In the genomic region with DNA sequence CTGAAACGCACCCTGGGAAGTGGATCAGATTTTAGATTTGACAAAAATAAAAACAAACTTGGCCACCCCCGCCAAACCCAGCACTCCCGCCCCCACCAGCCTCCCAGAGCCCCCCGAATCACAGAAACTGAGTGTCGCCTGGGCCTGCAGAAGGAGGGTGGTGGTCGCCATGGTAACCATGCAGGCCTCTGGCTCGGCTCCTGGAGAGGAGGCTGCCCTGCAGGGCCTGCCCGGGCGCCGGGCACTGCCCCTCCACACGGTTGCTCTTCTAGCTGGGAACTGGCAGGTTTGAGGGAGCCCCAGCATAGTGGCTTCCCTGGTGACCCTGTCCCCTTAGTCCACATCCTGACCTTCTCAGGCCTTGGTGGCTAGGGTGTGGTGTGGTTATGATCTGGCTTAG, we compare ENCODE assay signal across 21 cellular contexts. TPM values are rescaled to one million over a fixed set of nuclear protein-coding genes. Genes with fewer than 3 reads are reported as not detected.
"Had no signal": no experiment of that assay in that cellular context is flagged by ENCODE, and none has a peak within 500 bp of the region (broad histone marks: within the 10 kb centered on the region; RNA-seq: fewer than 3 reads in every experiment).

No MANE protein-coding gene starts in this region.

- H3K27me3 Mint-ChIP-seq: activated CD4-positive, alpha-beta T cell treated with anti-CD3 and anti-CD28 coated beads for 36 hours; activated naive CD8-positive, alpha-beta T cell had no signal

- H3K9me3 ChIP-seq: body of pancreas, left ventricle myocardium inferior, ovary, stomach had no signal

- H3K36me3 ChIP-seq: left ventricle myocardium inferior, ovary, stomach had no signal

- H3K36me3 Mint-ChIP-seq: activated CD8-positive, alpha-beta memory T cell treated with anti-CD3 and anti-CD28 coated beads, Interleukin-2, amount 10 ng/mL, durations not matched to agents 7 days and 5 days; activated naive CD8-positive, alpha-beta T cell had no signal

- H3K27ac Mint-ChIP-seq: activated CD4-positive, alpha-beta T cell treated with anti-CD3 and anti-CD28 coated beads for 36 hours; activated CD8-positive, alpha-beta memory T cell treated with anti-CD3 and anti-CD28 coated beads, Interleukin-2, amount 10 ng/mL, durations not matched to agents 7 days and 5 days; activated naive CD8-positive, alpha-beta T cell had no signal

- H3K27me3 ChIP-seq: body of pancreas, ovary had no signal

- H3K4me3 ChIP-seq: body of pancreas, coronary artery, left ventricle myocardium inferior, ovary, smooth muscle cell, stomach had no signal

- ATAC-seq: activated CD4-positive, alpha-beta T cell treated with anti-CD3 and anti-CD28 coated beads for 36 hours; activated CD8-positive, alpha-beta memory T cell treated with anti-CD3 and anti-CD28 coated beads, Interleukin-2, amount 10 ng/mL, durations not matched to agents 7 days and 5 days; body of pancreas; sciatic nerve had no signal

- H3K4me2 ChIP-seq: smooth muscle cell had no signal

- DNase-seq: activated CD4-positive, alpha-beta T cell treated with anti-CD3 and anti-CD28 coated beads for 36 hours; activated CD4-positive, alpha-beta T cell treated with anti-CD3 and anti-CD28 coated beads, Interleukin-2, amount 50 U/mL, for 48 hours; activated CD8-positive, alpha-beta memory T cell treated with anti-CD3 and anti-CD28 coated beads, Interleukin-2, amount 10 ng/mL, durations not matched to agents 7 days and 5 days; body of pancreas; central memory CD4-positive, alpha-beta T cell; erythroblast; foreskin melanocyte; kidney; left ventricle myocardium inferior; mammary epithelial cell; midbrain; ovary; stimulated activated CD4-positive, alpha-beta T cell treated with anti-CD3 and anti-CD28 coated beads, Interleukin-4, amount 100 ng/mL, for 1 hour; stomach; T-helper 2 cell; trophoblast cell had no signal

- H3K27ac ChIP-seq: body of pancreas, coronary artery, left ventricle myocardium inferior, ovary, stomach had no signal

- H3K4me1 Mint-ChIP-seq: activated CD4-positive, alpha-beta T cell treated with anti-CD3 and anti-CD28 coated beads for 36 hours; activated CD8-positive, alpha-beta memory T cell treated with anti-CD3 and anti-CD28 coated beads, Interleukin-2, amount 10 ng/mL, durations not matched to agents 7 days and 5 days had no signal

- H3K4me3 Mint-ChIP-seq: activated CD4-positive, alpha-beta T cell treated with anti-CD3 and anti-CD28 coated beads for 36 hours; activated CD8-positive, alpha-beta memory T cell treated with anti-CD3 and anti-CD28 coated beads, Interleukin-2, amount 10 ng/mL, durations not matched to agents 7 days and 5 days; activated naive CD8-positive, alpha-beta T cell had no signal

RNA-seq across cellular contexts. Expression of a gene that starts 19.3 kb away (rescaled TPM):
- total RNA-seq: myocyte, smooth muscle cell had no signal
- polyA plus RNA-seq: smooth muscle cell had no signal
